12 cellular contexts compared by ENCODE assay signal in genomic region chr14:98623806-98624430, GRCh38.
"Had no signal": no experiment of that assay in that cellular context is flagged by ENCODE, and none has a peak within 500 bp of the region (broad histone marks: within the 10 kb centered on the region; RNA-seq: fewer than 3 reads in every experiment).

No MANE protein-coding gene starts in this region.

- H3K27me3 ChIP-seq: breast epithelium, right atrium auricular region had no signal

- DNase-seq: activated CD4-positive, alpha-beta memory T cell treated with anti-CD3 and anti-CD28 coated beads for 36 hours; activated gamma-delta T cell; activated T-cell treated with anti-CD3 and anti-CD28 coated beads, Interleukin-2, amount 50 U/mL, for 48 hours; amygdala; immature natural killer cell; left cardiac atrium; naive B cell; posterior cingulate gyrus; trophoblast cell had no signal

- H3K4me3 ChIP-seq: breast epithelium, right atrium auricular region, smooth muscle cell had no signal

- H3K36me3 ChIP-seq: breast epithelium, right atrium auricular region had no signal
